Comparison of ENCODE assay signal across 2 cellular contexts in the genomic region with DNA sequence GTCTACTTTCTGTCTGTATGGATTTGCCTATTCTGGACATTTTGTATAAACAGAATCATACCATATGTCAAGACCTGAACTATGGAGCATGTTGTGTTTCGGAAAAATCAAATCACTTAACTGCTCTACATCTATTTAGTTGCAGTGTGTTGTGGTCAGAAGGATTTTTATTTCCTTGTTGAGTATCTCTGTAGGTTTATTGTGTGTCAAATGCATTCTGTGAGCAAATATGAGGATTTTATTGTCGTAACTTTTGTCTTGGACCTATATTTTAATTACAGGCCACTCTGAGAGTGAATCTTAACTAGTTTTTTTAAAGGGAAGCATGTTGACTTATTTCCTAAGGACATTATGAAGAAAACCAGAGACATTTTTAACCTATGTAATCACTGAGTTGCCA.
A peak's percentile ranks its signal among the peaks of the same experiment; 100 is the strongest.
TF ChIP-seq lines count a peak whose summit lies in the region.

No MANE protein-coding gene starts in this region.

TF ChIP-seq in SK-N-SH treated with all-trans-retinoic acid at 6 μM for 48 hours, 23 proteins besides CTCF, POLR2A, EP300 and RAD21:
- TF ChIP-seq ZNF70 (CRISPR knock-in tag; IDR thresholded peaks at IDR 0.05) (no peak), BACH2 (CRISPR knock-in tag; IDR thresholded peaks at IDR 0.05; ENCODE audit: borderline replicate concordance) (no peak), ISL1 (CRISPR knock-in tag; IDR thresholded peaks at IDR 0.05) (0 out of 2 replicates have a peak, but pooled peaks have one; percentile 9), ESRRG (CRISPR knock-in tag; IDR thresholded peaks at IDR 0.05) (no peak), TCF4 (CRISPR knock-in tag; IDR thresholded peaks at IDR 0.05; ENCODE audit: borderline replicate concordance) (no peak)
TF ChIP-seq in SK-N-SH treated with all-trans-retinoic acid at 6 μM for 48 hours: peak in this region for 1.

TF ChIP-seq in SK-N-SH, 30 proteins besides CTCF, POLR2A, EP300 and RAD21:
- TF ChIP-seq, protein P1, sequence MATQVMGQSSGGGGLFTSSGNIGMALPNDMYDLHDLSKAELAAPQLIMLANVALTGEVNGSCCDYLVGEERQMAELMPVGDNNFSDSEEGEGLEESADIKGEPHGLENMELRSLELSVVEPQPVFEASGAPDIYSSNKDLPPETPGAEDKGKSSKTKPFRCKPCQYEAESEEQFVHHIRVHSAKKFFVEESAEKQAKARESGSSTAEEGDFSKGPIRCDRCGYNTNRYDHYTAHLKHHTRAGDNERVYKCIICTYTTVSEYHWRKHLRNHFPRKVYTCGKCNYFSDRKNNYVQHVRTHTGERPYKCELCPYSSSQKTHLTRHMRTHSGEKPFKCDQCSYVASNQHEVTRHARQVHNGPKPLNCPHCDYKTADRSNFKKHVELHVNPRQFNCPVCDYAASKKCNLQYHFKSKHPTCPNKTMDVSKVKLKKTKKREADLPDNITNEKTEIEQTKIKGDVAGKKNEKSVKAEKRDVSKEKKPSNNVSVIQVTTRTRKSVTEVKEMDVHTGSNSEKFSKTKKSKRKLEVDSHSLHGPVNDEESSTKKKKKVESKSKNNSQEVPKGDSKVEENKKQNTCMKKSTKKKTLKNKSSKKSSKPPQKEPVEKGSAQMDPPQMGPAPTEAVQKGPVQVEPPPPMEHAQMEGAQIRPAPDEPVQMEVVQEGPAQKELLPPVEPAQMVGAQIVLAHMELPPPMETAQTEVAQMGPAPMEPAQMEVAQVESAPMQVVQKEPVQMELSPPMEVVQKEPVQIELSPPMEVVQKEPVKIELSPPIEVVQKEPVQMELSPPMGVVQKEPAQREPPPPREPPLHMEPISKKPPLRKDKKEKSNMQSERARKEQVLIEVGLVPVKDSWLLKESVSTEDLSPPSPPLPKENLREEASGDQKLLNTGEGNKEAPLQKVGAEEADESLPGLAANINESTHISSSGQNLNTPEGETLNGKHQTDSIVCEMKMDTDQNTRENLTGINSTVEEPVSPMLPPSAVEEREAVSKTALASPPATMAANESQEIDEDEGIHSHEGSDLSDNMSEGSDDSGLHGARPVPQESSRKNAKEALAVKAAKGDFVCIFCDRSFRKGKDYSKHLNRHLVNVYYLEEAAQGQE (IDR thresholded peaks at IDR 0.05; ENCODE audit: low read depth, low read length), result no peak
- no peak for TF ChIP-seq YY1 (IDR thresholded peaks at IDR 0.05; ENCODE audit: low read depth)
- no peak for TF ChIP-seq TAF1 (IDR thresholded peaks at IDR 0.05; ENCODE audit: borderline replicate concordance, low read depth, low read length)
- TF ChIP-seq TCF12 (IDR thresholded peaks at IDR 0.05), result no peak
- TF ChIP-seq, protein P2, sequence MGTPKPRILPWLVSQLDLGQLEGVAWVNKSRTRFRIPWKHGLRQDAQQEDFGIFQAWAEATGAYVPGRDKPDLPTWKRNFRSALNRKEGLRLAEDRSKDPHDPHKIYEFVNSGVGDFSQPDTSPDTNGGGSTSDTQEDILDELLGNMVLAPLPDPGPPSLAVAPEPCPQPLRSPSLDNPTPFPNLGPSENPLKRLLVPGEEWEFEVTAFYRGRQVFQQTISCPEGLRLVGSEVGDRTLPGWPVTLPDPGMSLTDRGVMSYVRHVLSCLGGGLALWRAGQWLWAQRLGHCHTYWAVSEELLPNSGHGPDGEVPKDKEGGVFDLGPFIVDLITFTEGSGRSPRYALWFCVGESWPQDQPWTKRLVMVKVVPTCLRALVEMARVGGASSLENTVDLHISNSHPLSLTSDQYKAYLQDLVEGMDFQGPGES (IDR thresholded peaks at IDR 0.05; ENCODE audit: low read depth, low read length), result no peak
- no peak for TF ChIP-seq ELF1 (IDR thresholded peaks at IDR 0.05)
- TF ChIP-seq, protein P3, sequence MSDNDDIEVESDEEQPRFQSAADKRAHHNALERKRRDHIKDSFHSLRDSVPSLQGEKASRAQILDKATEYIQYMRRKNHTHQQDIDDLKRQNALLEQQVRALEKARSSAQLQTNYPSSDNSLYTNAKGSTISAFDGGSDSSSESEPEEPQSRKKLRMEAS (IDR thresholded peaks at IDR 0.05; ENCODE audit: low read depth), result no peak
- TF ChIP-seq, protein P4, sequence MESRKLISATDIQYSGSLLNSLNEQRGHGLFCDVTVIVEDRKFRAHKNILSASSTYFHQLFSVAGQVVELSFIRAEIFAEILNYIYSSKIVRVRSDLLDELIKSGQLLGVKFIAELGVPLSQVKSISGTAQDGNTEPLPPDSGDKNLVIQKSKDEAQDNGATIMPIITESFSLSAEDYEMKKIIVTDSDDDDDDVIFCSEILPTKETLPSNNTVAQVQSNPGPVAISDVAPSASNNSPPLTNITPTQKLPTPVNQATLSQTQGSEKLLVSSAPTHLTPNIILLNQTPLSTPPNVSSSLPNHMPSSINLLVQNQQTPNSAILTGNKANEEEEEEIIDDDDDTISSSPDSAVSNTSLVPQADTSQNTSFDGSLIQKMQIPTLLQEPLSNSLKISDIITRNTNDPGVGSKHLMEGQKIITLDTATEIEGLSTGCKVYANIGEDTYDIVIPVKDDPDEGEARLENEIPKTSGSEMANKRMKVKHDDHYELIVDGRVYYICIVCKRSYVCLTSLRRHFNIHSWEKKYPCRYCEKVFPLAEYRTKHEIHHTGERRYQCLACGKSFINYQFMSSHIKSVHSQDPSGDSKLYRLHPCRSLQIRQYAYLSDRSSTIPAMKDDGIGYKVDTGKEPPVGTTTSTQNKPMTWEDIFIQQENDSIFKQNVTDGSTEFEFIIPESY (IDR thresholded peaks at IDR 0.05; ENCODE audit: borderline replicate concordance, low read depth), result no peak
- no peak for TF ChIP-seq FOXM1 (IDR thresholded peaks at IDR 0.05; ENCODE audit: low read depth)
- no peak for TF ChIP-seq CHD2 (IDR thresholded peaks at IDR 0.05; ENCODE audit: low read length, partially characterized antibody)
- no peak for TF ChIP-seq MXI1 (IDR thresholded peaks at IDR 0.05; ENCODE audit: low read depth, low read length)
- TF ChIP-seq SMC3 (IDR thresholded peaks at IDR 0.05; ENCODE audit: low read depth, low read length), result no peak
- no peak for TF ChIP-seq TEAD4 (IDR thresholded peaks at IDR 0.05; ENCODE audit: borderline replicate concordance, insufficient read depth)
- TF ChIP-seq NRF1 (IDR thresholded peaks at IDR 0.05; ENCODE audit: low read depth, low read length), result no peak
- TF ChIP-seq, protein P5, sequence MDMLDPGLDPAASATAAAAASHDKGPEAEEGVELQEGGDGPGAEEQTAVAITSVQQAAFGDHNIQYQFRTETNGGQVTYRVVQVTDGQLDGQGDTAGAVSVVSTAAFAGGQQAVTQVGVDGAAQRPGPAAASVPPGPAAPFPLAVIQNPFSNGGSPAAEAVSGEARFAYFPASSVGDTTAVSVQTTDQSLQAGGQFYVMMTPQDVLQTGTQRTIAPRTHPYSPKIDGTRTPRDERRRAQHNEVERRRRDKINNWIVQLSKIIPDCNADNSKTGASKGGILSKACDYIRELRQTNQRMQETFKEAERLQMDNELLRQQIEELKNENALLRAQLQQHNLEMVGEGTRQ (IDR thresholded peaks at IDR 0.05; ENCODE audit: borderline replicate concordance, low read depth, low read length), result no peak
- TF ChIP-seq GATA2 (CRISPR knock-in tag; IDR thresholded peaks at IDR 0.05), result no peak
- TF ChIP-seq NFIC (IDR thresholded peaks at IDR 0.05; ENCODE audit: borderline replicate concordance), result no peak
- TF ChIP-seq RCOR1 (IDR thresholded peaks at IDR 0.05; ENCODE audit: low read length), result no peak
